ENCODE assay signal across 8 cellular contexts in genomic region chr7:92179393-92179924, GRCh38. TPM values are rescaled to one million over a fixed set of nuclear protein-coding genes. Genes with fewer than 3 reads are reported as not detected.
A peak's percentile ranks its signal among the peaks of the same experiment; 100 is the strongest.
DNase-seq lines count a peak whose midpoint lies in the region; ATAC-seq and TF ChIP-seq lines count a peak whose summit lies in the region.

No MANE protein-coding gene starts in this region.

- peaks cover 5% of the 10 kb centered on the region for H3K27me3 Mint-ChIP-seq in activated CD4-positive, alpha-beta T cell treated with anti-CD3 and anti-CD28 coated beads for 36 hours
- peaks cover 7 to 13% of the 10 kb centered on the region in 2 donors for H3K27me3 Mint-ChIP-seq in natural killer cell treated with Interleukin-12 subunit alpha and Interleukin-12 subunit beta and Interleukin-15 and Interleukin-18, amount 100 ng/mL, for 72 hours

- H3K27ac Mint-ChIP-seq in activated CD4-positive, alpha-beta T cell treated with anti-CD3 and anti-CD28 coated beads for 36 hours = peak overlapping the region; percentile 47
- no peak overlapping the region for H3K27ac Mint-ChIP-seq in natural killer cell treated with Interleukin-12 subunit alpha and Interleukin-12 subunit beta and Interleukin-15 and Interleukin-18, amount 100 ng/mL, for 72 hours

- CTCF ChIA-PET in activated CD4-positive, alpha-beta T cell treated with anti-CD3 and anti-CD28 coated beads for 36 hours (lab: Charles Lee) = interaction anchor here (0.6 to 2.6 kb wide), 13 partner anchors 14 to 410 kb away, joined by 3 to 10 read pairs (median 4); partner anchors contain the start of genes AKAP9, CYP51A1 and GATAD1
- CTCF ChIA-PET in Panc1 (lab: Charles Lee) = no interaction called here

- H3K36me3 ChIP-seq in Panc1 (ENCODE audit: control insufficient read depth, insufficient read depth, low read length) = no peaks in the 10 kb centered on the region

- POLR2A ChIA-PET in activated CD4-positive, alpha-beta T cell treated with anti-CD3 and anti-CD28 coated beads for 36 hours (lab: Charles Lee) = no interaction called here
- POLR2A ChIA-PET in Panc1 (lab: Charles Lee) = no interaction called here

- no peaks in the 10 kb centered on the region for H3K36me3 Mint-ChIP-seq in activated CD4-positive, alpha-beta T cell treated with anti-CD3 and anti-CD28 coated beads for 36 hours (ENCODE audit: low read depth)
- H3K36me3 Mint-ChIP-seq in natural killer cell treated with Interleukin-12 subunit alpha and Interleukin-12 subunit beta and Interleukin-15 and Interleukin-18, amount 100 ng/mL, for 72 hours = no peaks in the 10 kb centered on the region

- H3K4me1 ChIP-seq in Panc1 (ENCODE audit: control insufficient read depth, insufficient read depth, low read length) = 0 out of 2 replicates have a peak, but pooled peaks cover 3% of the 10 kb centered on the region

- in situ Hi-C loops in Panc1 (cut with HindIII; ENCODE audit: low pct_unique_long_range_greater_than_20kb, low sequenced_read_pairs) = no loop called here

- H3K9me3 Mint-ChIP-seq in activated CD4-positive, alpha-beta T cell treated with anti-CD3 and anti-CD28 coated beads for 36 hours (ENCODE audit: low read depth) = peaks cover 2% of the 10 kb centered on the region
- H3K9me3 Mint-ChIP-seq in natural killer cell treated with Interleukin-12 subunit alpha and Interleukin-12 subunit beta and Interleukin-15 and Interleukin-18, amount 100 ng/mL, for 72 hours = no peaks in the 10 kb centered on the region

- intact Hi-C loops in activated CD4-positive, alpha-beta T cell treated with anti-CD3 and anti-CD28 coated beads for 36 hours (cut with DNase I, micrococcal nuclease) = loop anchor here (1.0 to 5.0 kb wide), 4 partner anchors 45 to 283 kb away; partner anchors contain the start of genes GATAD1 (in 2 of the 2), ANKIB1 (in 1 of the 2), CYP51A1 (in 1 of the 2) and KRIT1 (in 1 of the 2)
- intact Hi-C loops in Panc1 (cut with micrococcal nuclease; ENCODE audit: unreplicated experiment) = loop anchor here (2.0 kb wide), 1 partner anchor 267 kb away; the partner anchor contains the start of gene GATAD1

- H3K4me3 Mint-ChIP-seq in activated CD4-positive, alpha-beta T cell treated with anti-CD3 and anti-CD28 coated beads for 36 hours = peak overlapping the region; percentile 72
- H3K4me3 Mint-ChIP-seq in natural killer cell treated with Interleukin-12 subunit alpha and Interleukin-12 subunit beta and Interleukin-15 and Interleukin-18, amount 100 ng/mL, for 72 hours = peak overlapping the region; percentile 81

- no TSS peak for BruUV-seq in Panc1 (replicated peaks; lab: Mats Ljungman, UMichigan)

- H3K27ac ChIP-seq in Panc1 (ENCODE audit: low read length) = peak overlapping the region; percentile 30; the same call in 1 of the 2 replicates

- peak overlapping the region; percentile 47 to 71 for H3K4me3 ChIP-seq in Panc1 (ENCODE audit: low read depth in 2 of 2, low read length in 2 of 2)
- H3K4me3 ChIP-seq in fibroblast of mammary gland (ENCODE audit: control insufficient read depth, low read depth, low read length) = peak overlapping the region; percentile 49

- peaks cover 7% of the 10 kb centered on the region for H3K4me1 Mint-ChIP-seq in activated CD4-positive, alpha-beta T cell treated with anti-CD3 and anti-CD28 coated beads for 36 hours
- peaks cover 2 to 9% of the 10 kb centered on the region in 2 donors for H3K4me1 Mint-ChIP-seq in natural killer cell treated with Interleukin-12 subunit alpha and Interleukin-12 subunit beta and Interleukin-15 and Interleukin-18, amount 100 ng/mL, for 72 hours (ENCODE audit: low read depth in 2 of 2)

- 0 out of 2 replicates have a peak, but pooled peaks cover 2% of the 10 kb centered on the region for H3K27me3 ChIP-seq in Panc1 (ENCODE audit: control insufficient read depth, insufficient read depth, low read length)

- TF ChIP-seq CTCF in Panc1 (IDR thresholded peaks at IDR 0.05) = no peak
- no peak for TF ChIP-seq CTCF in fibroblast of mammary gland (conservative IDR thresholded peaks at IDR 0.05; ENCODE audit: control insufficient read depth, insufficient read depth, low read depth, low read length)

- ATAC-seq in activated CD4-positive, alpha-beta T cell treated with anti-CD3 and anti-CD28 coated beads for 36 hours = peak; percentile 9
- ATAC-seq in Panc1 (peak; percentile 60), GM19463 (IDR thresholded peaks at IDR 0.05; ENCODE audit: unreplicated experiment) (no peak)
- ATAC-seq in natural killer cell treated with Interleukin-12 subunit alpha and Interleukin-12 subunit beta and Interleukin-15 and Interleukin-18, amount 100 ng/mL, for 72 hours = peak; percentile 15 to 33

- DNase-seq in activated CD4-positive, alpha-beta T cell treated with anti-CD3 and anti-CD28 coated beads for 36 hours = no peak
- no peak for DNase-seq in activated CD4-positive, alpha-beta T cell treated with anti-CD3 and anti-CD28 coated beads for 48 hours
- DNase-seq in Panc1 (ENCODE audit: low read depth, low spot score) = no peak
- DNase-seq in fibroblast of mammary gland (ENCODE audit: low read depth) = peak; percentile 19
- no peak for DNase-seq in natural killer cell treated with Interleukin-12 subunit alpha and Interleukin-12 subunit beta and Interleukin-15 and Interleukin-18, amount 100 ng/mL, for 72 hours (ENCODE audit: low spot score)
- no peak for DNase-seq in activated gamma-delta T cell (lab: John Stamatoyannopoulos, UW)
- no peak for DNase-seq in GF-D8 (lab: John Stamatoyannopoulos, UW)

- H3K9me3 ChIP-seq in Panc1 (ENCODE audit: control insufficient read depth, insufficient read depth, low read depth, low read length) = no peaks in the 10 kb centered on the region

RNA-seq across cellular contexts. Expression of gene LRRD1, which starts 0.5 kb away (rescaled TPM):
- total RNA-seq in activated CD4-positive, alpha-beta T cell treated with anti-CD3 and anti-CD28 coated beads for 36 hours = not detected
- 0.05 TPM for total RNA-seq in Panc1 (2021; ENCODE audit: unreplicated experiment)
- polyA plus RNA-seq in Panc1 (2012; ENCODE audit: insufficient read length) = not detected
- not detected for total RNA-seq in natural killer cell treated with Interleukin-12 subunit alpha and Interleukin-12 subunit beta and Interleukin-15 and Interleukin-18, amount 100 ng/mL, for 72 hours

RNA-seq across cellular contexts. Expression of gene CYP51A1, which starts 45.2 kb away (rescaled TPM):
- total RNA-seq in activated CD4-positive, alpha-beta T cell treated with anti-CD3 and anti-CD28 coated beads for 36 hours = 10 to 100 TPM; 57.8 to 63.3 TPM
- 131 TPM for total RNA-seq in Panc1 (2021; ENCODE audit: unreplicated experiment)
- polyA plus RNA-seq in Panc1 (2012; ENCODE audit: insufficient read length) = 60.3 TPM
- 10 to 100 TPM; 62.5 to 74.6 TPM for total RNA-seq in natural killer cell treated with Interleukin-12 subunit alpha and Interleukin-12 subunit beta and Interleukin-15 and Interleukin-18, amount 100 ng/mL, for 72 hours
